ENCODE assay signal across 1 cellular context in the genomic region with DNA sequence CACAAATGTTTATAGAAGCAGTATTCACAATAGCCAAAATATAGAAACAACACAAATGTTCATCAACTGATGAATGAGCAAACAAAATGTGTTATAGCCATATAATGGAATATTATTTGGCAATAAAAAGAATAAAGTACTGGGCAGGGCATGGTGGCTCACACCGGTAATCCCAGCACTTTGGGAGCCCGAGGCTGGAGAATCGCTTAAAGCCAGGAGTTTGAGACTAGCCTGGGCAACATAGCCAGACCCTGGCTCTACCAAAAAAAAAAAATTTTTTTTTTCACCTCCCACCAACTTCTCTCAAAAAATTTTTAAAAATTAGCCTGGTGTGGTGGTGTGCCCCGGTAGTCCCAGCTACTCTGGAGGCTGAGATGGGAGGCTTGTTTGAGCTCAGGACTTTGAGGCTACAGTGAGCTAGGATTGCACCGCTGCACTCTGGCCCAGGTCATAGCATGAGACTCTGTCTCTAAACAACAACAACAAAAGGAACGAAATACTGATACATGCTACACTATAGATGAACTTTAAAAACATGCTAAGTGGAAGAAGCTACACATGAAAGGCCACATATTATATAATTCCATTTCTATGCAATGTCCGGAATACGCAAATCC.
TF ChIP-seq lines count a peak whose summit lies in the region.

No MANE protein-coding gene starts in this region.

TF ChIP-seq in K562, 482 proteins besides CTCF, POLR2A, EP300 and RAD21:
- TF ChIP-seq NFRKB (IDR thresholded peaks at IDR 0.05; ENCODE audit: low read depth) (no peak), ZNF121 (CRISPR knock-in tag; conservative IDR thresholded peaks at IDR 0.05) (peak; percentile 52)
